8 cellular contexts compared by ENCODE assay signal in the genomic region with DNA sequence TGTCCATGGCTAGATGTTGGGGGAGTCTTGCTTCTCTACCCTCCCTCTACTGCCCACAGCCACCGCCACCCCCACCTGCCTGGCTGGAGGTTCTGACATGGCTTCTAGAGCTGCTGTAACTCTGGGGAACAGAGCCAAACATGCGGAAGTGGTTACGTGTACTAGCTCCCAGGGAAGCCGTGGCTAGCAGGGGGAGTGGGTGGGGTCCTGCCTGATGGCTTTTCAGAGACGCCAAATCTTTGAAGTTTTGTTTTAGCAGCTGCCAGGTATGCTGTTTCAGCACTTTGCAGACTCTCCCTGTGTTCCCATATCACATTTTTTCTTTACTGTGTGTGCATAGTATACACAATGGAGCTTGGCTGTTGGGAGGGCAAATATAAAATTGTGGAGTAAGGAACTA.
DNase-seq lines count a peak whose midpoint lies in the region; ATAC-seq and TF ChIP-seq lines count a peak whose summit lies in the region.

No MANE protein-coding gene starts in this region.

- DNase-seq in CD1c-positive myeloid dendritic cell (ENCODE audit: extremely low spot score) (peak; percentile 46), NCI-H146 treated with DMSO at 0.1 percent for 48 hours (lab: John Stamatoyannopoulos, UW; ENCODE audit: unreplicated experiment) (peak; percentile 66), activated T-cell treated with anti-CD3 and anti-CD28 coated beads for 4 hours (peak; percentile 2), glomerular visceral epithelial cell (ENCODE audit: extremely low spot score) (peak; percentile 45), nucleus accumbens (lab: John Stamatoyannopoulos, UW) (no peak), tibial artery (no peak)
- DNase-seq in stimulated activated CD8-positive, alpha-beta memory T cell treated with anti-CD3 and anti-CD28 coated beads, Interleukin-15, amount 100 ng/mL, for 4 hours (ENCODE audit: low read depth in 2 of 2): peak; percentile 1 to 2

- H3K27ac ChIP-seq in tibial artery: no peak overlapping the region

- intact Hi-C loops in tibial artery (cut with DNase I; ENCODE audit: low total_unique reads): no loop called here

- no peak for ATAC-seq in HG03196 (IDR thresholded peaks at IDR 0.05; ENCODE audit: unreplicated experiment)

- H3K4me3 ChIP-seq in tibial artery: no peak overlapping the region

- peaks cover 0 to 11% (median 1%) of the 10 kb centered on the region in 4 donors for H3K4me1 ChIP-seq in tibial artery

- TF ChIP-seq CTCF in tibial artery (IDR thresholded peaks at IDR 0.05): no peak

- H3K36me3 ChIP-seq in tibial artery: no peaks in the 10 kb centered on the region

- H3K9me3 ChIP-seq in tibial artery: no peaks in the 10 kb centered on the region

- H3K27me3 ChIP-seq in tibial artery: no peaks in the 10 kb centered on the region

Comparison
In these comparisons a context has a peak if more than half of its experiments do, and no peak if none do; other contexts are left out.
1. DNase-seq: peak in CD1c-positive myeloid dendritic cell (single experiment), NCI-H146 treated with DMSO at 0.1 percent for 48 hours (single experiment), activated T-cell treated with anti-CD3 and anti-CD28 coated beads for 4 hours (single experiment), glomerular visceral epithelial cell (single experiment) and stimulated activated CD8-positive, alpha-beta memory T cell treated with anti-CD3 and anti-CD28 coated beads, Interleukin-15, amount 100 ng/mL, for 4 hours (2 of 2); none in nucleus accumbens (0 of 56) and tibial artery (0 of 2).